2 cellular contexts compared by ENCODE assay signal in genomic region chr11:117501499-117501898, GRCh38.
TF ChIP-seq lines count a peak whose summit lies in the region.

No MANE protein-coding gene starts in this region.

TF ChIP-seq in WTC11, 78 proteins besides CTCF, POLR2A, EP300 and RAD21:
- no peak for TF ChIP-seq IRF2 (CRISPR knock-in tag; IDR thresholded peaks at IDR 0.05; ENCODE audit: borderline replicate concordance, low read depth)
- TF ChIP-seq GRHL2 (CRISPR knock-in tag; IDR thresholded peaks at IDR 0.05; ENCODE audit: insufficient replicate concordance, severe bottlenecking), result no peak
- no peak for TF ChIP-seq RELA (CRISPR knock-in tag; IDR thresholded peaks at IDR 0.05; ENCODE audit: borderline replicate concordance)
- TF ChIP-seq USF1 (CRISPR knock-in tag; IDR thresholded peaks at IDR 0.05), result no peak
- no peak for TF ChIP-seq ETV6 (CRISPR knock-in tag; IDR thresholded peaks at IDR 0.05)
- no peak for TF ChIP-seq ZNF281 (CRISPR knock-in tag; IDR thresholded peaks at IDR 0.05)
- no peak for TF ChIP-seq NFYB (CRISPR knock-in tag; conservative IDR thresholded peaks at IDR 0.05; ENCODE audit: low read depth)
- no peak for TF ChIP-seq ATF2 (CRISPR knock-in tag; IDR thresholded peaks at IDR 0.05; ENCODE audit: borderline replicate concordance, low read depth)
- no peak for TF ChIP-seq ATF1 (CRISPR knock-in tag; IDR thresholded peaks at IDR 0.05)
- TF ChIP-seq CREM (CRISPR knock-in tag; IDR thresholded peaks at IDR 0.05), result no peak
- no peak for TF ChIP-seq SMAD3 (CRISPR knock-in tag; IDR thresholded peaks at IDR 0.05; ENCODE audit: borderline replicate concordance)
- TF ChIP-seq MYBL2 (CRISPR knock-in tag; IDR thresholded peaks at IDR 0.05), result no peak
- TF ChIP-seq FOXP1 (CRISPR knock-in tag; IDR thresholded peaks at IDR 0.05; ENCODE audit: borderline replicate concordance), result no peak

TF ChIP-seq in H1, 55 proteins besides CTCF, POLR2A, EP300 and RAD21:
- TF ChIP-seq TEAD4 (IDR thresholded peaks at IDR 0.05; ENCODE audit: low read depth, low read length) (no peak), CTBP2 (IDR thresholded peaks at IDR 0.05; ENCODE audit: borderline replicate concordance, insufficient read depth, insufficient read length, low read length) (no peak), RNF2 (IDR thresholded peaks at IDR 0.05; ENCODE audit: borderline replicate concordance, low read depth, low read length, missing control alignments, poor library complexity, severe bottlenecking) (no peak), KDM5A (IDR thresholded peaks at IDR 0.05; ENCODE audit: low read length) (no peak), CBX8 (IDR thresholded peaks at IDR 0.05; ENCODE audit: borderline replicate concordance, low read depth, low read length) (no peak), ATF2 (IDR thresholded peaks at IDR 0.05; ENCODE audit: low read length) (no peak), ASH2L (IDR thresholded peaks at IDR 0.05; ENCODE audit: low read length) (no peak), TAF7 (optimal IDR thresholded peaks at IDR 0.05; ENCODE audit: borderline replicate concordance, low read depth, low read length) (no peak), RBBP5 (IDR thresholded peaks at IDR 0.05; ENCODE audit: borderline replicate concordance, low read depth, low read length) (no peak)
